ENCODE assay signal across 1 cellular context in genomic region chr10:110903280-110904278, GRCh38.
TF ChIP-seq lines count a peak whose summit lies in the region.

No MANE protein-coding gene starts in this region.

TF ChIP-seq in K562, 482 proteins besides CTCF, POLR2A, EP300 and RAD21:
- TF ChIP-seq SAP30 (IDR thresholded peaks at IDR 0.05; ENCODE audit: borderline replicate concordance, insufficient read depth, low read depth, low read length, poor library complexity, severe bottlenecking) (no peak), ZNF124 (CRISPR knock-in tag; IDR thresholded peaks at IDR 0.05) (no peak), NR1H2 (CRISPR knock-in tag; IDR thresholded peaks at IDR 0.05) (no peak)
